In the genomic region with DNA sequence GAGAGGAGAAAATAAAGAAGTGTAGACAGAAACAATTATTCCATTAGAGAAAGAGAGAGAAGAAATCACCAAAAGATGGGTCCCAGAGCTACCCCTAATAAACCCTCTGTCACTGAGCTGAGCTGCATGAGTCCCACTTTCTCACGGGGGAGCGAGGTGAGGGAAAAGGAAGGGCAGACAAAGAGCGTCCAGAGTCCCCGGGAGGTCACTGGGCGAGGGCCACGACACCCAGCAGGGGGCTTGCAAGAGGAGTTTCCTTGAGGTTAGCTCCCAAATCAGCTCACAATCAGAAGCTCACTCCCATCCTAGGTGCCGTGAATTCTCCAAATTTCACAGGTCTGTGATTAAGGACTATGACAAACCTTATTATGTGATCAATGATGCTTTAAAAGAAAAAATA, we compare ENCODE assay signal across 8 cellular contexts.
DNase-seq lines count a peak whose midpoint lies in the region; ATAC-seq and TF ChIP-seq lines count a peak whose summit lies in the region.

No MANE protein-coding gene starts in this region.

- no peaks in the 10 kb centered on the region for H3K27me3 ChIP-seq in GM23338 (ENCODE audit: insufficient read depth)

- ATAC-seq in GM23338 (no peak), memory B cell (ENCODE audit: low read depth) (no peak)
- no peak for ATAC-seq in activated T-helper 17 cell treated with anti-CD3 and anti-CD28 coated beads, Interleukin-2, amount 50 U/mL, for 72 hours (replicated peaks)
- no peak for ATAC-seq in stimulated activated effector memory CD8-positive, alpha-beta T cell treated with anti-CD3 and anti-CD28 coated beads, Interleukin-12 subunit alpha, Interleukin-12 subunit beta, amount 100 ng/mL, for 72 hours

- no peaks in the 10 kb centered on the region for H3K36me3 ChIP-seq in GM23338 (ENCODE audit: insufficient read depth)

- no peak overlapping the region for H3K27ac ChIP-seq in GM23338 (ENCODE audit: low read depth)

- H3K4me3 ChIP-seq in GM23338 = no peak overlapping the region

- H3K4me1 Mint-ChIP-seq in GM23338 (peaks cover 50% of the 10 kb centered on the region), memory B cell (peaks cover 30% of the 10 kb centered on the region)
- peaks cover 11% of the 10 kb centered on the region for H3K4me1 Mint-ChIP-seq in activated T-helper 17 cell treated with anti-CD3 and anti-CD28 coated beads, Interleukin-2, amount 50 U/mL, for 72 hours
- H3K4me1 Mint-ChIP-seq in stimulated activated effector memory CD8-positive, alpha-beta T cell treated with anti-CD3 and anti-CD28 coated beads, Interleukin-12 subunit alpha, Interleukin-12 subunit beta, amount 100 ng/mL, for 72 hours = peaks cover 31% of the 10 kb centered on the region
- peaks cover 12% of the 10 kb centered on the region for H3K4me1 Mint-ChIP-seq in activated CD4-positive, alpha-beta T cell treated with anti-CD3 and anti-CD28 coated beads, Interleukin-2, amount 10 ng/mL, durations not matched to agents 7 days and 5 days

- no peaks in the 10 kb centered on the region for H3K9me2 ChIP-seq in GM23338 (ENCODE audit: insufficient read depth)

- H3K27me3 Mint-ChIP-seq in GM23338 (ENCODE audit: insufficient read depth, low read depth, poor library complexity) = peaks cover 8% of the 10 kb centered on the region
- H3K27me3 Mint-ChIP-seq in activated T-helper 17 cell treated with anti-CD3 and anti-CD28 coated beads, Interleukin-2, amount 50 U/mL, for 72 hours = no peaks in the 10 kb centered on the region
- H3K27me3 Mint-ChIP-seq in memory B cell = no peaks in the 10 kb centered on the region
- H3K27me3 Mint-ChIP-seq in activated CD4-positive, alpha-beta T cell treated with anti-CD3 and anti-CD28 coated beads, Interleukin-2, amount 10 ng/mL, durations not matched to agents 7 days and 5 days = no peaks in the 10 kb centered on the region

- peak overlapping the region; percentile 42 for H3K27ac Mint-ChIP-seq in GM23338
- peak overlapping the region; percentile 80 for H3K27ac Mint-ChIP-seq in activated T-helper 17 cell treated with anti-CD3 and anti-CD28 coated beads, Interleukin-2, amount 50 U/mL, for 72 hours
- peak overlapping the region; percentile 10 for H3K27ac Mint-ChIP-seq in memory B cell
- peak overlapping the region; percentile 24 for H3K27ac Mint-ChIP-seq in stimulated activated effector memory CD8-positive, alpha-beta T cell treated with anti-CD3 and anti-CD28 coated beads, Interleukin-12 subunit alpha, Interleukin-12 subunit beta, amount 100 ng/mL, for 72 hours
- H3K27ac Mint-ChIP-seq in activated CD4-positive, alpha-beta T cell treated with anti-CD3 and anti-CD28 coated beads, Interleukin-2, amount 10 ng/mL, durations not matched to agents 7 days and 5 days = no peak overlapping the region

- POLR2A ChIA-PET in activated CD4-positive, alpha-beta T cell treated with anti-CD3 and anti-CD28 coated beads, Interleukin-2, amount 10 ng/mL, durations not matched to agents 7 days and 5 days (lab: Charles Lee) = no interaction called here

- H2AFZ ChIP-seq in GM23338 = no peak overlapping the region

- CTCF ChIA-PET in activated CD4-positive, alpha-beta T cell treated with anti-CD3 and anti-CD28 coated beads, Interleukin-2, amount 10 ng/mL, durations not matched to agents 7 days and 5 days (lab: Charles Lee) = interaction anchor here (0.6 to 0.8 kb wide), 2 partner anchors 9 to 88 kb away, joined by 3 read pairs; no protein-coding TSS in a partner anchor

- H3K79me2 ChIP-seq in GM23338 (replicated peaks; ENCODE audit: insufficient read depth) = peaks cover 74% of the 10 kb centered on the region

- no peak overlapping the region for H3K4me2 ChIP-seq in GM23338

- no peaks in the 10 kb centered on the region for H3F3A ChIP-seq in GM23338 (replicated peaks; ENCODE audit: low read depth)

- no peak for DNase-seq in GM23338 (ENCODE audit: low spot score)
- no peak for DNase-seq in memory B cell (ENCODE audit: low spot score in 2 of 2)
- peak in 1 of 2 donors; percentile 28 for DNase-seq in stimulated activated effector memory CD8-positive, alpha-beta T cell treated with anti-CD3 and anti-CD28 coated beads, Interleukin-12 subunit alpha, Interleukin-12 subunit beta, amount 100 ng/mL, for 72 hours (ENCODE audit: low spot score in 2 of 2)
- no peak for DNase-seq in epidermal melanocyte (ENCODE audit: insufficient read length, low spot score)
- no peak for DNase-seq in activated CD4-positive, alpha-beta T cell treated with anti-CD3 and anti-CD28 coated beads, Interleukin-2, amount 10 ng/mL, durations not matched to agents 7 days and 5 days
- DNase-seq in GM10266 (ENCODE audit: extremely low spot score) = no peak
- no peak for DNase-seq in HT-29 (ENCODE audit: low spot score)

- peaks cover 20% of the 10 kb centered on the region for H3K4me1 ChIP-seq in GM23338 (ENCODE audit: insufficient read depth)

- H3K36me3 Mint-ChIP-seq in GM23338 (ENCODE audit: low read depth) (peaks cover 25% of the 10 kb centered on the region), memory B cell (peaks cover 7% of the 10 kb centered on the region)
- no peaks in the 10 kb centered on the region for H3K36me3 Mint-ChIP-seq in activated T-helper 17 cell treated with anti-CD3 and anti-CD28 coated beads, Interleukin-2, amount 50 U/mL, for 72 hours (ENCODE audit: low read depth)
- H3K36me3 Mint-ChIP-seq in stimulated activated effector memory CD8-positive, alpha-beta T cell treated with anti-CD3 and anti-CD28 coated beads, Interleukin-12 subunit alpha, Interleukin-12 subunit beta, amount 100 ng/mL, for 72 hours = no peaks in the 10 kb centered on the region
- peaks cover 3% of the 10 kb centered on the region for H3K36me3 Mint-ChIP-seq in activated CD4-positive, alpha-beta T cell treated with anti-CD3 and anti-CD28 coated beads, Interleukin-2, amount 10 ng/mL, durations not matched to agents 7 days and 5 days (ENCODE audit: low read depth)

- TF ChIP-seq CTCF in GM23338 (conservative IDR thresholded peaks at IDR 0.05; ENCODE audit: low read depth in 2 of 2) (no peak), GM10266 (IDR thresholded peaks at IDR 0.05; ENCODE audit: control insufficient read depth, insufficient read depth, low read depth, missing control alignments) (no peak)

- no peak overlapping the region; the same call in 2 of the 3 replicates for H3K4me3 Mint-ChIP-seq in GM23338
- peak overlapping the region; percentile 56 for H3K4me3 Mint-ChIP-seq in activated T-helper 17 cell treated with anti-CD3 and anti-CD28 coated beads, Interleukin-2, amount 50 U/mL, for 72 hours
- no peak overlapping the region for H3K4me3 Mint-ChIP-seq in memory B cell
- H3K4me3 Mint-ChIP-seq in stimulated activated effector memory CD8-positive, alpha-beta T cell treated with anti-CD3 and anti-CD28 coated beads, Interleukin-12 subunit alpha, Interleukin-12 subunit beta, amount 100 ng/mL, for 72 hours = no peak overlapping the region
- H3K4me3 Mint-ChIP-seq in activated CD4-positive, alpha-beta T cell treated with anti-CD3 and anti-CD28 coated beads, Interleukin-2, amount 10 ng/mL, durations not matched to agents 7 days and 5 days = no peak overlapping the region

- H3K9me3 Mint-ChIP-seq in GM23338 (peaks cover 6% of the 10 kb centered on the region; the same call in 2 of the 3 replicates), memory B cell (peaks cover 3% of the 10 kb centered on the region)
- no peaks in the 10 kb centered on the region for H3K9me3 Mint-ChIP-seq in activated T-helper 17 cell treated with anti-CD3 and anti-CD28 coated beads, Interleukin-2, amount 50 U/mL, for 72 hours
- H3K9me3 Mint-ChIP-seq in stimulated activated effector memory CD8-positive, alpha-beta T cell treated with anti-CD3 and anti-CD28 coated beads, Interleukin-12 subunit alpha, Interleukin-12 subunit beta, amount 100 ng/mL, for 72 hours = no peaks in the 10 kb centered on the region
- H3K9me3 Mint-ChIP-seq in activated CD4-positive, alpha-beta T cell treated with anti-CD3 and anti-CD28 coated beads, Interleukin-2, amount 10 ng/mL, durations not matched to agents 7 days and 5 days = no peaks in the 10 kb centered on the region

- H4K20me1 ChIP-seq in GM23338 (replicated peaks; ENCODE audit: insufficient read depth) = 0 out of 2 replicates have a peak, but pooled peaks cover 1% of the 10 kb centered on the region

TF ChIP-seq in GM23338, 12 proteins besides CTCF, POLR2A, EP300 and RAD21 (continues in another document):
- no peak for TF ChIP-seq NANOG (IDR thresholded peaks at IDR 0.05; ENCODE audit: borderline replicate concordance)
- TF ChIP-seq ZNF114 (CRISPR knock-in tag; IDR thresholded peaks at IDR 0.05) = no peak
- TF ChIP-seq CREB1 (CRISPR knock-in tag; IDR thresholded peaks at IDR 0.05; ENCODE audit: low read depth) = no peak
